ENCODE assay signal across 13 cellular contexts in genomic region chr4:134028411-134028810, GRCh38.
"Had no signal": no experiment of that assay in that cellular context is flagged by ENCODE, and none has a peak within 500 bp of the region (broad histone marks: within the 10 kb centered on the region; RNA-seq: fewer than 3 reads in every experiment).

No MANE protein-coding gene starts in this region.

- H3K9me3 Mint-ChIP-seq: activated naive CD4-positive, alpha-beta T cell treated with anti-CD3 and anti-CD28 coated beads, Interleukin-2, amount 50 U/mL, for 72 hours; activated T-helper 1 cell treated with anti-CD3 and anti-CD28 coated beads, Interleukin-12 subunit alpha, Interleukin-12 subunit beta, Interleukin-2, Interleukin-4 antibody, amounts not matched to agents 30 ng/mL and 10 ng/mL and 1 ng/mL, durations not matched to agents 14 hours and 24 hours and 36 hours; stimulated activated naive CD8-positive, alpha-beta T cell treated with anti-CD3 and anti-CD28 coated beads, Interleukin-15, Interleukin-2, amounts not matched to agents 100 ng/mL and 50 ng/mL, for 24 hours had no signal

- H3K4me3 Mint-ChIP-seq: activated T-helper 1 cell treated with anti-CD3 and anti-CD28 coated beads, Interleukin-12 subunit alpha, Interleukin-12 subunit beta, Interleukin-2, Interleukin-4 antibody, amounts not matched to agents 30 ng/mL and 10 ng/mL and 1 ng/mL, durations not matched to agents 14 hours and 24 hours and 36 hours; effector memory CD8-positive, alpha-beta T cell; stimulated activated naive CD8-positive, alpha-beta T cell treated with anti-CD3 and anti-CD28 coated beads, Interleukin-15, Interleukin-2, amounts not matched to agents 100 ng/mL and 50 ng/mL, for 24 hours had no signal

- H3K4me3 ChIP-seq: prostate gland, tibial nerve had no signal

- H3K27me3 Mint-ChIP-seq: effector memory CD8-positive, alpha-beta T cell; stimulated activated naive CD8-positive, alpha-beta T cell treated with anti-CD3 and anti-CD28 coated beads, Interleukin-15, Interleukin-2, amounts not matched to agents 100 ng/mL and 50 ng/mL, for 24 hours had no signal

- H3K27ac Mint-ChIP-seq: activated naive CD4-positive, alpha-beta T cell treated with anti-CD3 and anti-CD28 coated beads, Interleukin-2, amount 50 U/mL, for 72 hours; activated T-helper 1 cell treated with anti-CD3 and anti-CD28 coated beads, Interleukin-12 subunit alpha, Interleukin-12 subunit beta, Interleukin-2, Interleukin-4 antibody, amounts not matched to agents 30 ng/mL and 10 ng/mL and 1 ng/mL, durations not matched to agents 14 hours and 24 hours and 36 hours; effector memory CD8-positive, alpha-beta T cell; stimulated activated naive CD8-positive, alpha-beta T cell treated with anti-CD3 and anti-CD28 coated beads, Interleukin-15, Interleukin-2, amounts not matched to agents 100 ng/mL and 50 ng/mL, for 24 hours had no signal

- H3K36me3 Mint-ChIP-seq: activated naive CD4-positive, alpha-beta T cell treated with anti-CD3 and anti-CD28 coated beads, Interleukin-2, amount 50 U/mL, for 72 hours had no signal

- DNase-seq: activated CD4-positive, alpha-beta T cell treated with anti-CD3 and anti-CD28 coated beads for 1 hour; activated CD4-positive, alpha-beta T cell treated with anti-CD3 and anti-CD28 coated beads, Interleukin-2, amount 50 U/mL, for 4 hours; activated gamma-delta T cell treated with Interleukin-2 at 50 U/mL for 16 hours; effector memory CD8-positive, alpha-beta T cell; kidney; left ventricle myocardium superior; right cardiac atrium; T-helper 2 cell had no signal

- ATAC-seq: activated naive CD4-positive, alpha-beta T cell treated with anti-CD3 and anti-CD28 coated beads, Interleukin-2, amount 50 U/mL, for 72 hours; effector memory CD8-positive, alpha-beta T cell; left ventricle myocardium superior; right cardiac atrium had no signal
